19 cellular contexts compared by ENCODE assay signal in genomic region chr7:43535031-43535451, GRCh38. TPM values are rescaled to one million over a fixed set of nuclear protein-coding genes. Genes with fewer than 3 reads are reported as not detected.
DNase-seq lines count a peak whose midpoint lies in the region; ATAC-seq and TF ChIP-seq lines count a peak whose summit lies in the region.
"Had no signal": no experiment of that assay in that cellular context is flagged by ENCODE, and none has a peak within 500 bp of the region (broad histone marks: within the 10 kb centered on the region; RNA-seq: fewer than 3 reads in every experiment).

No MANE protein-coding gene starts in this region.

- no peaks in the 10 kb centered on the region for H3K36me3 Mint-ChIP-seq in endothelial cell (ENCODE audit: low read depth, unreplicated experiment)
- no peaks in the 10 kb centered on the region for H3K36me3 Mint-ChIP-seq in activated T-helper 17 cell treated with anti-CD3 and anti-CD28 coated beads, Interleukin-2, amount 50 U/mL, for 72 hours (ENCODE audit: low read depth)
- H3K36me3 Mint-ChIP-seq: memory B cell had no signal

- H3K4me3 ChIP-seq in HFF-Myc (replicated peaks; ENCODE audit: low read depth, low read length) = no peak overlapping the region
- H3K4me3 ChIP-seq in brain microvascular endothelial cell (ENCODE audit: low read depth, low read length) = no peak overlapping the region
- H3K4me3 ChIP-seq in hepatocyte = no peak overlapping the region
- H3K4me3 ChIP-seq in skeletal muscle satellite cell (ENCODE audit: low read length) = peak overlapping the region; percentile 7
- H3K4me3 ChIP-seq: GM23338, PC-9, right lobe of liver, thoracic aorta had no signal

- H3K4me3 Mint-ChIP-seq in endothelial cell (ENCODE audit: unreplicated experiment) = no peak overlapping the region
- no peak overlapping the region for H3K4me3 Mint-ChIP-seq in activated T-helper 17 cell treated with anti-CD3 and anti-CD28 coated beads, Interleukin-2, amount 50 U/mL, for 72 hours
- H3K4me3 Mint-ChIP-seq: GM23338, memory B cell, neural crest cell had no signal

- H3K9me2 ChIP-seq in hepatocyte (replicated peaks; ENCODE audit: insufficient read depth) = no peaks in the 10 kb centered on the region

- H3K4me2 ChIP-seq in hepatocyte = no peak overlapping the region
- H3K4me2 ChIP-seq in skeletal muscle satellite cell (ENCODE audit: low read length) = peak overlapping the region; percentile 49
- H3K4me2 ChIP-seq: GM23338, PC-9 had no signal

- H2AFZ ChIP-seq in hepatocyte = no peak overlapping the region
- H2AFZ ChIP-seq: GM23338, PC-9 had no signal

- 91% methylated on average over 4 of the region's 4 CpGs for WGBS in hepatocyte (ENCODE audit: low lambda C conversion rate, missing lambda C conversion rate)

- no peaks in the 10 kb centered on the region for H3K9me3 Mint-ChIP-seq in endothelial cell (ENCODE audit: unreplicated experiment)
- no peaks in the 10 kb centered on the region for H3K9me3 Mint-ChIP-seq in activated T-helper 17 cell treated with anti-CD3 and anti-CD28 coated beads, Interleukin-2, amount 50 U/mL, for 72 hours
- H3K9me3 Mint-ChIP-seq: GM23338, memory B cell, neural crest cell had no signal

- no peaks in the 10 kb centered on the region for H3K27me3 ChIP-seq in brain microvascular endothelial cell (replicated peaks)
- no peaks in the 10 kb centered on the region for H3K27me3 ChIP-seq in hepatocyte
- H3K27me3 ChIP-seq in skeletal muscle satellite cell (ENCODE audit: control insufficient read depth, insufficient read depth, low read length) = peaks cover 48% of the 10 kb centered on the region
- H3K27me3 ChIP-seq: BE2C, right lobe of liver had no signal

- H3K9me3 ChIP-seq in hepatocyte (ENCODE audit: low read depth) = no peaks in the 10 kb centered on the region
- H3K9me3 ChIP-seq in skeletal muscle satellite cell (replicated peaks; ENCODE audit: low read length) = no peaks in the 10 kb centered on the region
- H3K9me3 ChIP-seq: BE2C, right lobe of liver, thoracic aorta had no signal

- peaks cover 30% of the 10 kb centered on the region for H3K4me1 ChIP-seq in hepatocyte (ENCODE audit: insufficient read depth)
- peaks cover 37% of the 10 kb centered on the region for H3K4me1 ChIP-seq in skeletal muscle satellite cell (ENCODE audit: control insufficient read depth, insufficient read depth, low read length)
- H3K4me1 ChIP-seq: right lobe of liver had no signal

- ATAC-seq in activated T-helper 17 cell treated with anti-CD3 and anti-CD28 coated beads, Interleukin-2, amount 50 U/mL, for 72 hours (replicated peaks) = no peak
- ATAC-seq: GM23338, right lobe of liver had no signal

- peak overlapping the region; percentile 98 for H3K27ac ChIP-seq in brain microvascular endothelial cell
- H3K27ac ChIP-seq in hepatocyte = peak overlapping the region; percentile 4
- H3K27ac ChIP-seq: PC-9, right lobe of liver, thoracic aorta had no signal

- H3K9ac ChIP-seq in skeletal muscle satellite cell (ENCODE audit: low read depth, low read length) = no peak overlapping the region

- no peaks in the 10 kb centered on the region for H3K4me1 Mint-ChIP-seq in endothelial cell (ENCODE audit: unreplicated experiment)
- H3K4me1 Mint-ChIP-seq in activated T-helper 17 cell treated with anti-CD3 and anti-CD28 coated beads, Interleukin-2, amount 50 U/mL, for 72 hours = no peaks in the 10 kb centered on the region
- H3K4me1 Mint-ChIP-seq: memory B cell, neural crest cell had no signal

- no peaks in the 10 kb centered on the region for H4K20me1 ChIP-seq in hepatocyte (ENCODE audit: insufficient read depth, poor library complexity, severe bottlenecking)

- H3K79me2 ChIP-seq in hepatocyte = no peaks in the 10 kb centered on the region

- DNase-seq in HFF-Myc (ENCODE audit: extremely low read depth, low read depth) (peak; percentile 31), brain microvascular endothelial cell (peak; percentile 74), hepatocyte (ENCODE audit: low spot score) (no peak), endothelial cell (ENCODE audit: low spot score) (no peak), cerebellar nuclear complex (lab: John Stamatoyannopoulos, UW) (no peak)
- DNase-seq: aorta; BE2C; DMS53; NCI-H2081; NCI-H526 treated with DMSO at 0.1 percent for 48 hours; PC-9; right lobe of liver; stimulated activated CD4-positive, alpha-beta T cell treated with anti-CD3 and anti-CD28 coated beads, Interleukin-4, amount 100 ng/mL, for 24 hours had no signal

- in situ Hi-C loops in brain microvascular endothelial cell (cut with HindIII; ENCODE audit: low pct_ligation_motif_present, low sequenced_read_pairs) = no loop called here

- H3K27me3 Mint-ChIP-seq in endothelial cell (ENCODE audit: unreplicated experiment) = no peaks in the 10 kb centered on the region
- no peaks in the 10 kb centered on the region for H3K27me3 Mint-ChIP-seq in activated T-helper 17 cell treated with anti-CD3 and anti-CD28 coated beads, Interleukin-2, amount 50 U/mL, for 72 hours
- H3K27me3 Mint-ChIP-seq: memory B cell had no signal

- H3K36me3 ChIP-seq in brain microvascular endothelial cell (replicated peaks) = no peaks in the 10 kb centered on the region
- no peaks in the 10 kb centered on the region for H3K36me3 ChIP-seq in hepatocyte (replicated peaks; ENCODE audit: insufficient read depth, low read depth)
- no peaks in the 10 kb centered on the region for H3K36me3 ChIP-seq in skeletal muscle satellite cell (ENCODE audit: insufficient read depth, low read length)
- H3K36me3 ChIP-seq: BE2C, right lobe of liver, thoracic aorta had no signal

- no peak overlapping the region for H3K27ac Mint-ChIP-seq in endothelial cell (ENCODE audit: unreplicated experiment)
- no peak overlapping the region for H3K27ac Mint-ChIP-seq in activated T-helper 17 cell treated with anti-CD3 and anti-CD28 coated beads, Interleukin-2, amount 50 U/mL, for 72 hours
- H3K27ac Mint-ChIP-seq: GM23338, memory B cell had no signal

- no peak for TF ChIP-seq CTCF in HFF-Myc (IDR thresholded peaks at IDR 0.05; ENCODE audit: low read depth, low read length, missing control alignments)
- TF ChIP-seq CTCF in brain microvascular endothelial cell (IDR thresholded peaks at IDR 0.05; ENCODE audit: low read depth, low read length, missing control alignments) = no peak
- no peak for TF ChIP-seq CTCF in hepatocyte (IDR thresholded peaks at IDR 0.05; ENCODE audit: poor library complexity)
- no peak for TF ChIP-seq CTCF in endothelial cell (IDR thresholded peaks at IDR 0.05; ENCODE audit: unreplicated experiment)

RNA-seq across cellular contexts. Expression of gene STK17A, which starts 47.9 kb away (rescaled TPM):
- total RNA-seq in hepatocyte (21.6 and 23.6 TPM in 2 replicates), endothelial cell (ENCODE audit: unreplicated experiment) (28.6 TPM)
- polyA plus RNA-seq in hepatocyte = 19.0 and 21.1 TPM in 2 replicates
- 62.1 and 84.5 TPM in 2 replicates for total RNA-seq in skeletal muscle satellite cell (2012; rRNA removed)
- total RNA-seq in activated T-helper 17 cell treated with anti-CD3 and anti-CD28 coated beads, Interleukin-2, amount 50 U/mL, for 72 hours = 10 to 100 TPM; 47.6 to 71.7 TPM

Comparison
In these comparisons a context has a peak if more than half of its experiments do, and no peak if none do; other contexts are left out.
1. DNase-seq: peak in HFF-Myc (single experiment) and brain microvascular endothelial cell (single experiment); none in hepatocyte (single experiment), endothelial cell (single experiment) and cerebellar nuclear complex (0 of 2).